Comparison of ENCODE assay signal across 11 cellular contexts in the genomic region with DNA sequence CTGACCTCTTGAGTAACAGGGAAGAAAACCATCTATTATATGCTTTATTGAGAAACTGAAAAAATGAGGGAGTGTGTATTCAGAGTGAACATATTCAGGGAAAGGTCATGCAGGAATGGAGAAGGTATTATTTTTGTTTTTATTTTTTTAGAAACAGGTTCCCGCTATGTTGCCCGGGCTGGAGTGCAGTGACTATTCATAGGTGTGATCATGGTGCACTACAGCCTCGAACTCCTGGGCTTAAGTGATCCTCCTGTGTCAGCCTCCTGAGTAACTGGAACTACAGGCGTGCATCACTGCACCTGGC. TPM values are rescaled to one million over a fixed set of nuclear protein-coding genes. Genes with fewer than 3 reads are reported as not detected.
A peak's percentile ranks its signal among the peaks of the same experiment; 100 is the strongest.
DNase-seq lines count a peak whose midpoint lies in the region; TF ChIP-seq lines count a peak whose summit lies in the region.
"Had no signal": no experiment of that assay in that cellular context is flagged by ENCODE, and none has a peak within 500 bp of the region (broad histone marks: within the 10 kb centered on the region; RNA-seq: fewer than 3 reads in every experiment).

No MANE protein-coding gene starts in this region.

- CTCF ChIA-PET in activated naive CD4-positive, alpha-beta T cell treated with anti-CD3 and anti-CD28 coated beads for 36 hours (lab: Charles Lee), result interaction anchor here (0.5 to 6.6 kb wide), 10 partner anchors 111 to 379 kb away, joined by 3 to 35 read pairs (median 4); no protein-coding TSS in a partner anchor

- no peak overlapping the region for H3K4me3 Mint-ChIP-seq in activated naive CD4-positive, alpha-beta T cell treated with anti-CD3 and anti-CD28 coated beads, Interleukin-2, amount 50 U/mL, for 24 hours
- H3K4me3 Mint-ChIP-seq in activated naive CD4-positive, alpha-beta T cell treated with anti-CD3 and anti-CD28 coated beads for 36 hours, result no peak overlapping the region
- no peak overlapping the region for H3K4me3 Mint-ChIP-seq in chondrocyte (ENCODE audit: unreplicated experiment)
- H3K4me3 Mint-ChIP-seq in osteocyte (ENCODE audit: unreplicated experiment), result no peak overlapping the region
- H3K4me3 Mint-ChIP-seq: activated T-cell treated with anti-CD3 and anti-CD28 coated beads, Interleukin-2, amount 50 U/mL, for 4 hours had no signal

- TF ChIP-seq CTCF in KMS-11 (conservative IDR thresholded peaks at IDR 0.05; ENCODE audit: low read depth, low read length) (peak; percentile 61), chondrocyte (IDR thresholded peaks at IDR 0.05) (peak; percentile 1), osteocyte (IDR thresholded peaks at IDR 0.05) (no peak)

- no peak overlapping the region for H3K4me3 ChIP-seq in KMS-11 (IDR thresholded peaks at IDR 0.05; ENCODE audit: insufficient read depth, low read depth, low read length)

- no peaks in the 10 kb centered on the region for H3K36me3 Mint-ChIP-seq in activated naive CD4-positive, alpha-beta T cell treated with anti-CD3 and anti-CD28 coated beads, Interleukin-2, amount 50 U/mL, for 24 hours
- no peaks in the 10 kb centered on the region for H3K36me3 Mint-ChIP-seq in activated naive CD4-positive, alpha-beta T cell treated with anti-CD3 and anti-CD28 coated beads for 36 hours (ENCODE audit: low read depth)
- H3K36me3 Mint-ChIP-seq in chondrocyte (ENCODE audit: low read depth) (no peaks in the 10 kb centered on the region), osteocyte (ENCODE audit: unreplicated experiment) (peaks cover 6% of the 10 kb centered on the region)

- H4K20me1 ChIP-seq in KMS-11 (ENCODE audit: insufficient read depth), result no peaks in the 10 kb centered on the region

- no peak overlapping the region for H3K4me2 ChIP-seq in KMS-11

- H3K27ac ChIP-seq in KMS-11, result no peak overlapping the region
- H3K27ac ChIP-seq: foreskin keratinocyte had no signal

- H3K36me3 ChIP-seq in KMS-11 (ENCODE audit: insufficient read depth), result no peaks in the 10 kb centered on the region

- DNase-seq in activated naive CD4-positive, alpha-beta T cell treated with anti-CD3 and anti-CD28 coated beads for 36 hours, result no peak
- DNase-seq in chondrocyte (ENCODE audit: low spot score), result no peak
- DNase-seq in osteocyte (ENCODE audit: extremely low spot score, unreplicated experiment), result no peak
- DNase-seq in C1 segment of cervical spinal cord (lab: John Stamatoyannopoulos, UW), result no peak
- DNase-seq in NCI-H1694 (lab: John Stamatoyannopoulos, UW), result no peak
- no peak for DNase-seq in NCI-H2227 (lab: John Stamatoyannopoulos, UW; ENCODE audit: unreplicated experiment)

- H3K4me1 ChIP-seq in KMS-11 (ENCODE audit: low read depth, poor library complexity, severe bottlenecking), result peaks cover 20% of the 10 kb centered on the region
- H3K4me1 ChIP-seq: Caco-2, foreskin keratinocyte had no signal

- no peaks in the 10 kb centered on the region for H3K79me2 ChIP-seq in KMS-11 (ENCODE audit: insufficient read depth, low read depth)

- H3K27ac Mint-ChIP-seq in activated naive CD4-positive, alpha-beta T cell treated with anti-CD3 and anti-CD28 coated beads, Interleukin-2, amount 50 U/mL, for 24 hours, result peak overlapping the region; percentile 86
- H3K27ac Mint-ChIP-seq in activated naive CD4-positive, alpha-beta T cell treated with anti-CD3 and anti-CD28 coated beads for 36 hours, result no peak overlapping the region
- peak overlapping the region; percentile 82 for H3K27ac Mint-ChIP-seq in chondrocyte (ENCODE audit: unreplicated experiment)
- peak overlapping the region; percentile 44 for H3K27ac Mint-ChIP-seq in osteocyte (ENCODE audit: unreplicated experiment)

- intact Hi-C loops in activated naive CD4-positive, alpha-beta T cell treated with anti-CD3 and anti-CD28 coated beads for 36 hours (cut with micrococcal nuclease), result loop anchor here (1.0 to 2.0 kb wide), 3 partner anchors 140 to 256 kb away; no protein-coding TSS in a partner anchor

- no peak overlapping the region for H3K9ac ChIP-seq in KMS-11

- peaks cover 34% of the 10 kb centered on the region for H3K4me1 Mint-ChIP-seq in activated naive CD4-positive, alpha-beta T cell treated with anti-CD3 and anti-CD28 coated beads, Interleukin-2, amount 50 U/mL, for 24 hours
- peaks cover 6% of the 10 kb centered on the region for H3K4me1 Mint-ChIP-seq in activated naive CD4-positive, alpha-beta T cell treated with anti-CD3 and anti-CD28 coated beads for 36 hours (ENCODE audit: low read depth)
- H3K4me1 Mint-ChIP-seq in chondrocyte (ENCODE audit: low read depth) (peaks cover 15% of the 10 kb centered on the region), osteocyte (ENCODE audit: unreplicated experiment) (peaks cover 15% of the 10 kb centered on the region)

- H3K27me3 Mint-ChIP-seq in activated naive CD4-positive, alpha-beta T cell treated with anti-CD3 and anti-CD28 coated beads, Interleukin-2, amount 50 U/mL, for 24 hours, result no peaks in the 10 kb centered on the region
- no peaks in the 10 kb centered on the region for H3K27me3 Mint-ChIP-seq in activated naive CD4-positive, alpha-beta T cell treated with anti-CD3 and anti-CD28 coated beads for 36 hours (ENCODE audit: low read depth)
- H3K27me3 Mint-ChIP-seq in chondrocyte (ENCODE audit: low read depth) (no peaks in the 10 kb centered on the region), osteocyte (ENCODE audit: unreplicated experiment) (no peaks in the 10 kb centered on the region)

- H3K27me3 ChIP-seq in KMS-11 (ENCODE audit: insufficient read depth, low read depth), result no peaks in the 10 kb centered on the region
- H3K27me3 ChIP-seq: foreskin keratinocyte had no signal

- H3K9me3 Mint-ChIP-seq in activated naive CD4-positive, alpha-beta T cell treated with anti-CD3 and anti-CD28 coated beads, Interleukin-2, amount 50 U/mL, for 24 hours, result no peaks in the 10 kb centered on the region
- H3K9me3 Mint-ChIP-seq in activated naive CD4-positive, alpha-beta T cell treated with anti-CD3 and anti-CD28 coated beads for 36 hours, result no peaks in the 10 kb centered on the region
- H3K9me3 Mint-ChIP-seq in chondrocyte (ENCODE audit: low read depth) (no peaks in the 10 kb centered on the region), osteocyte (ENCODE audit: unreplicated experiment) (no peaks in the 10 kb centered on the region)
- H3K9me3 Mint-ChIP-seq: activated T-cell treated with anti-CD3 and anti-CD28 coated beads, Interleukin-2, amount 50 U/mL, for 4 hours had no signal

- no peak overlapping the region for H2AFZ ChIP-seq in KMS-11 (ENCODE audit: low read depth)

RNA-seq across cellular contexts. Expression of a gene that starts 8.7 kb away (rescaled TPM):
- total RNA-seq in activated naive CD4-positive, alpha-beta T cell treated with anti-CD3 and anti-CD28 coated beads for 36 hours, result 10 to 100 TPM; 19.3 to 20.6 TPM
- total RNA-seq in chondrocyte (17.0 to 18.8 TPM (median 17.3 TPM) in 3 replicates), osteocyte (20.3 and 21.3 TPM in 2 replicates)

RNA-seq across cellular contexts. Expression of a gene that starts 22.4 kb away (rescaled TPM):
- 10 to 100 TPM; 13.3 to 16.1 TPM for total RNA-seq in activated naive CD4-positive, alpha-beta T cell treated with anti-CD3 and anti-CD28 coated beads for 36 hours
- 33.8 to 47.2 TPM (median 46.8 TPM) in 3 replicates for total RNA-seq in chondrocyte
- total RNA-seq in osteocyte, result 41.7 and 45.0 TPM in 2 replicates
